Comparison of ENCODE assay signal across 23 cellular contexts in the genomic region with DNA sequence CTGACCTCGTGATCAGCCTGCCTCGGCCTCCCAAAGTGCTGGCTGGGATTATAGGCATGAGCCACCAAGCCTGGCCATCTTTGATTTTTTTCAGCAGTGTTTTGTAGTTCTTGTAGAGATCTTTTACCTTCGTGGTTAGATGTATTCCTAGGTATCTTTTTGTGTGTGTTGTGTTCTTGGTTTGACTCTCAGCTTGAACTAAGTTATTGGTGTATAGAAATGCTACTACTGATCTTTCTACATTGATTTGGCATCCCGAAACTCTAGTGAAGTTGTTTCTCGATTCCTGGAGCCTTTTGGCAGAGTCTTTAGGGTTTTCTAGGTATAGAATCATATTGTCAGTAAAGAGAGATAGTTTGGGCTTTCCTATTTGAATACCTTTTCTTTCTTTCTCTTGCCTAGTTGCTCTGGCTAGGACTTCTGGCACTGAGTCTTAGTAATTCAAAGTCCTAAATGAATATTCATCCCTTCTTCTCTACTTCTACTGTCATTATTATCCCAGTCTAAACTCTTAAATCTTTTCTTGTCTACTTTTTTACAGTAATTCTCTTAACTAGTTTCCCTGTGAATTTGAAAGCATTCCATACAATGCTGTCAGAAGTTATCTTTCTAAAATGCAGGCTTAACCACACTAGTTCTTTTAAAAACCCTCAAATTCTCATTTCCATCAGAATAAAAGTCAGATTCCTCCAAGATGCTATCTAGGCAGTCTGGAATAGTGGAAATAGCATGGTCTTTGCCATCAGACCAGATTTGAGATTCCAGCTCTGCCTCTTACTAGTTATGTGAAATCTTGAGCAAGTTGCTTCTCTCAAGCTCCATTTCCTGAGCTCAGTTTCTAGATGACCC. TPM values are rescaled to one million over a fixed set of nuclear protein-coding genes. Genes with fewer than 3 reads are reported as not detected.
A peak's percentile ranks its signal among the peaks of the same experiment; 100 is the strongest.
DNase-seq lines count a peak whose midpoint lies in the region; ATAC-seq, FAIRE-seq and TF ChIP-seq lines count a peak whose summit lies in the region.
"Had no signal": no experiment of that assay in that cellular context is flagged by ENCODE, and none has a peak within 500 bp of the region (broad histone marks: within the 10 kb centered on the region; RNA-seq: fewer than 3 reads in every experiment).

No MANE protein-coding gene starts in this region.

- no peak for FAIRE-seq in GM12878 (lab: Jason Lieb, UNC)
- FAIRE-seq: colon had no signal

- H4K20me1 ChIP-seq in PC-9 (ENCODE audit: insufficient read depth) = peaks cover 20% of the 10 kb centered on the region; the same call in 1 of the 2 replicates
- no peaks in the 10 kb centered on the region for H4K20me1 ChIP-seq in GM12878 (ENCODE audit: control insufficient read depth, insufficient read depth)

- H3K9ac ChIP-seq in GM12878 (ENCODE audit: control insufficient read depth, insufficient read depth, low read length) = no peak overlapping the region

- RAD21 ChIA-PET in GM12878 (lab: Charles Lee; ENCODE audit: unreplicated experiment) = no interaction called here

- no peak overlapping the region for H3K4me3 Mint-ChIP-seq in activated naive CD4-positive, alpha-beta T cell treated with anti-CD3 and anti-CD28 coated beads for 36 hours
- no peak overlapping the region for H3K4me3 Mint-ChIP-seq in stimulated activated naive CD8-positive, alpha-beta T cell treated with anti-CD3 and anti-CD28 coated beads, Interleukin-15, Interleukin-2, amounts not matched to agents 100 ng/mL and 50 ng/mL, for 24 hours
- H3K4me3 Mint-ChIP-seq: HFFc6 had no signal

- H3K27me3 ChIP-seq in PC-9 (ENCODE audit: insufficient read depth, low read depth) (no peaks in the 10 kb centered on the region), GM12878 (replicated peaks in 1 of 2; ENCODE audit: control insufficient read depth in 2 of 2, insufficient read depth in 2 of 2, low read length in 1 of 2) (no peaks in the 10 kb centered on the region)
- H3K27me3 ChIP-seq: ovary, right lobe of liver had no signal

- no peaks in the 10 kb centered on the region for H3K9me3 ChIP-seq in PC-9 (ENCODE audit: insufficient read depth, low read depth)
- H3K9me3 ChIP-seq in GM12878 (replicated peaks; ENCODE audit: control insufficient read depth, insufficient read depth, low read length) = 0 out of 3 replicates have a peak, but pooled peaks cover 2% of the 10 kb centered on the region
- H3K9me3 ChIP-seq: Caco-2, ovary, right lobe of liver had no signal

- H3K4me1 Mint-ChIP-seq in activated naive CD4-positive, alpha-beta T cell treated with anti-CD3 and anti-CD28 coated beads for 36 hours (ENCODE audit: low read depth) = peaks cover 47% of the 10 kb centered on the region
- peaks cover 58% of the 10 kb centered on the region for H3K4me1 Mint-ChIP-seq in stimulated activated naive CD8-positive, alpha-beta T cell treated with anti-CD3 and anti-CD28 coated beads, Interleukin-15, Interleukin-2, amounts not matched to agents 100 ng/mL and 50 ng/mL, for 24 hours (ENCODE audit: low read depth)

- H3K79me2 ChIP-seq in PC-9 (ENCODE audit: low read depth) (peaks cover 23% of the 10 kb centered on the region), GM12878 (ENCODE audit: control insufficient read depth, insufficient read depth, low read length) (no peaks in the 10 kb centered on the region; the same call in 1 of the 2 replicates)

- 40% methylated on average over 5 of the region's 5 CpGs for WGBS in GM12878 (ENCODE audit: insufficient coverage, insufficient replicate concordance, low lambda C conversion rate, missing lambda C conversion rate)

- no peak for TF ChIP-seq RAD21 in GM12878 (IDR thresholded peaks at IDR 0.05; ENCODE audit: insufficient read depth, low read depth, low read length)

- peaks cover 8% of the 10 kb centered on the region for H3F3A ChIP-seq in PC-9 (ENCODE audit: insufficient read depth, low read depth)

- TF ChIP-seq CTCF in PC-9 (conservative IDR thresholded peaks at IDR 0.05) = no peak
- TF ChIP-seq CTCF in GM12878 (IDR thresholded peaks at IDR 0.05 in 2 of 3, conservative IDR thresholded peaks at IDR 0.05 in 1 of 3; ENCODE audit: control insufficient read depth in 2 of 3, extremely low read depth in 1 of 3, insufficient read depth in 1 of 3, low read depth in 3 of 3, low read length in 3 of 3) = no peak

- BruUV-seq in PC-9 (replicated peaks; lab: Mats Ljungman, UMichigan) (no TSS peak), GM12878 (replicated peaks; lab: Mats Ljungman, UMichigan) (no TSS peak)

- no peak overlapping the region for H3K4me2 ChIP-seq in PC-9
- no peak overlapping the region; the same call in 1 of the 2 replicates for H3K4me2 ChIP-seq in GM12878 (ENCODE audit: control insufficient read depth, insufficient read depth)

- SMC1A ChIA-PET in GM12878 (lab: Charles Lee; ENCODE audit: uncharacterized antibody, unreplicated experiment) = interaction anchor here (0.9 to 2.3 kb wide), 3 partner anchors 9 to 75 kb away, joined by 5 to 9 read pairs (median 6); a partner anchor contains a TSS

- no peaks in the 10 kb centered on the region for H3K4me1 ChIP-seq in PC-9 (replicated peaks; ENCODE audit: insufficient read depth)
- H3K4me1 ChIP-seq in GM12878 (ENCODE audit: control insufficient read depth, insufficient read depth, low read length) = peaks cover 3% of the 10 kb centered on the region; the same call in 1 of the 2 replicates
- H3K4me1 ChIP-seq: Caco-2, right lobe of liver had no signal

- no peak for TF ChIP-seq POLR2A in GM12878 (IDR thresholded peaks at IDR 0.05; ENCODE audit: low read depth, low read length)

- DNase-seq in activated naive CD4-positive, alpha-beta T cell treated with anti-CD3 and anti-CD28 coated beads for 36 hours = no peak
- DNase-seq in activated naive CD4-positive, alpha-beta T cell (lab: John Stamatoyannopoulos, UW) = no peak
- no peak for DNase-seq in PC-9
- no peak for DNase-seq in GM12878 (ENCODE audit: low read depth, low spot score)
- no peak for DNase-seq in iPS-NIHi7 (ENCODE audit: extremely low spot score)
- DNase-seq: activated CD4-positive, alpha-beta T cell treated with anti-CD3 and anti-CD28 coated beads for 4 hours; Caco-2; HFFc6; islet precursor cell; NCI-H1436 treated with DMSO at 0.1 percent for 48 hours; NCI-H774; ovary; PC-3; right lobe of liver; T1000 had no signal

- H3K27ac ChIP-seq in PC-9 (0 out of 2 replicates have a peak overlapping the region, but pooled peaks have one; percentile 5), GM12878 (ENCODE audit: control insufficient read depth, insufficient read depth) (no peak overlapping the region)
- H3K27ac ChIP-seq: ovary, right lobe of liver had no signal

- peaks cover 3% of the 10 kb centered on the region for H3K9me3 Mint-ChIP-seq in activated naive CD4-positive, alpha-beta T cell treated with anti-CD3 and anti-CD28 coated beads for 36 hours
- peaks cover 7% of the 10 kb centered on the region for H3K9me3 Mint-ChIP-seq in stimulated activated naive CD8-positive, alpha-beta T cell treated with anti-CD3 and anti-CD28 coated beads, Interleukin-15, Interleukin-2, amounts not matched to agents 100 ng/mL and 50 ng/mL, for 24 hours
- H3K9me3 Mint-ChIP-seq: HFFc6 had no signal

- peaks cover 46% of the 10 kb centered on the region for H3K36me3 ChIP-seq in PC-9 (ENCODE audit: low read depth)
- H3K36me3 ChIP-seq in GM12878 (ENCODE audit: control insufficient read depth in 2 of 2, insufficient read depth in 2 of 2, low read length in 1 of 2) = peaks cover 3 to 8% of the 10 kb centered on the region in 2 experiments; a peak in 3 of 4 replicates
- H3K36me3 ChIP-seq: ovary had no signal

- intact Hi-C loops in activated naive CD4-positive, alpha-beta T cell treated with anti-CD3 and anti-CD28 coated beads for 36 hours (cut with micrococcal nuclease) = loop anchor here (1.0 kb wide), 2 partner anchors 13 to 32 kb away; no protein-coding TSS in a partner anchor
- intact Hi-C loops in PC-9 (cut with micrococcal nuclease; ENCODE audit: unreplicated experiment) = no loop called here
- intact Hi-C loops in GM12878 (cut with micrococcal nuclease; ENCODE audit: unreplicated experiment) = no loop called here

- no peak for TF ChIP-seq EP300 in GM12878 (IDR thresholded peaks at IDR 0.05; ENCODE audit: borderline replicate concordance in 1 of 2, control insufficient read depth in 1 of 2, low read depth in 2 of 2, low read length in 2 of 2)

- in situ Hi-C loops in GM12878 (cut with MboI) = no loop called here

- POLR2A ChIA-PET in PC-9 (lab: Charles Lee; ENCODE audit: unreplicated experiment) = no interaction called here
- POLR2A ChIA-PET in GM12878 (lab: Charles Lee) = no interaction called here

- H3K27me3 Mint-ChIP-seq in activated naive CD4-positive, alpha-beta T cell treated with anti-CD3 and anti-CD28 coated beads for 36 hours (ENCODE audit: low read depth) = no peaks in the 10 kb centered on the region
- H3K27me3 Mint-ChIP-seq in stimulated activated naive CD8-positive, alpha-beta T cell treated with anti-CD3 and anti-CD28 coated beads, Interleukin-15, Interleukin-2, amounts not matched to agents 100 ng/mL and 50 ng/mL, for 24 hours = no peaks in the 10 kb centered on the region

- ATAC-seq in GM12878 (no peak), HG03457 (IDR thresholded peaks at IDR 0.05; ENCODE audit: unreplicated experiment) (no peak), HG02981 (IDR thresholded peaks at IDR 0.05; ENCODE audit: unreplicated experiment) (no peak)
- ATAC-seq: PC-3, right lobe of liver had no signal

- H3K4me3 ChIP-seq in PC-9 (no peak overlapping the region), GM12878 (no peak overlapping the region)
- H3K4me3 ChIP-seq: lung, ovary, right lobe of liver had no signal

- H3K9me2 ChIP-seq in PC-9 (ENCODE audit: insufficient read depth) = no peaks in the 10 kb centered on the region

- CTCF ChIA-PET in activated naive CD4-positive, alpha-beta T cell treated with anti-CD3 and anti-CD28 coated beads for 36 hours (lab: Charles Lee) = interaction anchor here (0.6 to 1.3 kb wide), 4 partner anchors 11 to 125 kb away, joined by 3 to 7 read pairs (median 4); no protein-coding TSS in a partner anchor
- CTCF ChIA-PET in PC-9 (lab: Charles Lee) = interaction anchor here (0.7 kb wide), 1 partner anchor 1202 kb away, joined by 3 read pairs; no protein-coding TSS in a partner anchor
- CTCF ChIA-PET in GM12878 (lab: Yijun Ruan, JAX) = interaction anchor here (0.6 to 1.6 kb wide), 3 partner anchors 8 to 12 kb away, joined by 3 to 4 read pairs (median 3); no protein-coding TSS in a partner anchor

- H3K27ac Mint-ChIP-seq in activated naive CD4-positive, alpha-beta T cell treated with anti-CD3 and anti-CD28 coated beads for 36 hours = peak overlapping the region; percentile 54
- H3K27ac Mint-ChIP-seq in stimulated activated naive CD8-positive, alpha-beta T cell treated with anti-CD3 and anti-CD28 coated beads, Interleukin-15, Interleukin-2, amounts not matched to agents 100 ng/mL and 50 ng/mL, for 24 hours = peak overlapping the region; percentile 2
- H3K27ac Mint-ChIP-seq: HFFc6 had no signal

- H3K36me3 Mint-ChIP-seq in activated naive CD4-positive, alpha-beta T cell treated with anti-CD3 and anti-CD28 coated beads for 36 hours (ENCODE audit: low read depth) = peaks cover 40% of the 10 kb centered on the region
- peaks cover 71% of the 10 kb centered on the region for H3K36me3 Mint-ChIP-seq in stimulated activated naive CD8-positive, alpha-beta T cell treated with anti-CD3 and anti-CD28 coated beads, Interleukin-15, Interleukin-2, amounts not matched to agents 100 ng/mL and 50 ng/mL, for 24 hours (ENCODE audit: low read depth)

- H2AFZ ChIP-seq in PC-9 = no peak overlapping the region
- no peak overlapping the region for H2AFZ ChIP-seq in GM12878 (ENCODE audit: control insufficient read depth, low read depth, low read length)

RNA-seq across cellular contexts. Expression of a gene that starts 7.0 kb away (rescaled TPM):
- total RNA-seq in activated naive CD4-positive, alpha-beta T cell treated with anti-CD3 and anti-CD28 coated beads for 36 hours = 1 to 10 TPM; 2.4 TPM
- total RNA-seq in PC-9 (2021) (not detected in 2 replicates), GM12878 (2014; rRNA removed) (4.9 and 5.1 TPM in 2 replicates), GM12878 (2014; rRNA removed; fragmentation: Illumina TruSeq; extraction: Trizol) (5.3 and 6.2 TPM in 2 replicates), GM12878 (2021) (3.9 and 4.8 TPM in 2 replicates)
- 1.7 and 2.5 TPM in 2 replicates for total RNA-seq in GM12878 (2013; cell fraction: nucleolus; rRNA removed)
- polyA plus RNA-seq in GM12878 (2011; ENCODE audit: low read depth) = 2.3 TPM
- polyA plus RNA-seq in GM12878 (2011; rRNA removed) (12.9 and 20.6 TPM in 2 replicates), GM12878 (2014; fragmentation: Illumina TruSeq; extraction: Trizol) (8.4 and 12.7 TPM in 2 replicates), GM12878 (2014; fragmentation: Nextera tagmentation; extraction: Ambion mirVana) (1 to 10 TPM; 3.9 to 8.4 TPM), GM12878 (2014; rRNA removed) (3.3 and 4.4 TPM in 2 replicates), GM12878 (2016; fragmentation: Nextera tagmentation; extraction: Ambion mirVana) (1 to 10 TPM; 4.3 to 5.5 TPM)
- 8.3 and 9.1 TPM in 2 replicates for polyA plus RNA-seq in GM12878 (2011; cell fraction: cytosol; rRNA removed)
- polyA plus RNA-seq in GM12878 (2011; cell fraction: nucleus; rRNA removed) = 8.1 and 9.8 TPM in 2 replicates
- polyA plus RNA-seq in GM12878 (2012) = 1.4 and 2.2 TPM in 2 replicates
- 18.5 and 26.6 TPM in 2 replicates for polyA minus RNA-seq in GM12878 (2011; rRNA and poly(A)+ RNA removed)
- polyA minus RNA-seq in GM12878 (2011; cell fraction: cytosol; rRNA and poly(A)+ RNA removed) = 5.2 and 5.4 TPM in 2 replicates
- 7.4 and 9.3 TPM in 2 replicates for polyA minus RNA-seq in GM12878 (2011; cell fraction: nucleus; rRNA and poly(A)+ RNA removed)
- total RNA-seq: Caco-2, HFFc6, PC-3 had no signal
- polyA plus RNA-seq: AG04450, urinary bladder had no signal

RNA-seq across cellular contexts. Expression of a gene that starts 50.5 kb away (rescaled TPM):
- 10 to 100 TPM; 43.4 to 44.9 TPM for total RNA-seq in activated naive CD4-positive, alpha-beta T cell treated with anti-CD3 and anti-CD28 coated beads for 36 hours
- total RNA-seq in PC-9 (2021) = 80.3 and 82.2 TPM in 2 replicates
- total RNA-seq in GM12878 (2013; cell fraction: nucleolus; rRNA removed) = 31.8 and 34.8 TPM in 2 replicates
- total RNA-seq in GM12878 (2014; rRNA removed) = 15.2 and 16.9 TPM in 2 replicates
- total RNA-seq in GM12878 (2014; rRNA removed; fragmentation: Illumina TruSeq; extraction: Trizol) = 12.1 and 13.4 TPM in 2 replicates
- 18.7 and 20.0 TPM in 2 replicates for total RNA-seq in GM12878 (2021)
- polyA plus RNA-seq in GM12878 (2011; ENCODE audit: low read depth) = 11.5 TPM
- 54.6 and 60.2 TPM in 2 replicates for polyA plus RNA-seq in GM12878 (2011; rRNA removed)
- polyA plus RNA-seq in GM12878 (2011; cell fraction: cytosol; rRNA removed) = 37.5 and 44.5 TPM in 2 replicates
- 25.7 and 30.0 TPM in 2 replicates for polyA plus RNA-seq in GM12878 (2011; cell fraction: nucleus; rRNA removed)
- polyA plus RNA-seq in GM12878 (2012) = 15.2 and 21.6 TPM in 2 replicates
- 18.0 and 22.3 TPM in 2 replicates for polyA plus RNA-seq in GM12878 (2014; fragmentation: Illumina TruSeq; extraction: Trizol)
- 1 to 10 TPM; 3.0 to 4.1 TPM for polyA plus RNA-seq in GM12878 (2014; fragmentation: Nextera tagmentation; extraction: Ambion mirVana)
- polyA plus RNA-seq in GM12878 (2014; rRNA removed) = 14.5 and 17.0 TPM in 2 replicates
- 10 to 100 TPM; 32.5 to 35.1 TPM for polyA plus RNA-seq in GM12878 (2016; fragmentation: Nextera tagmentation; extraction: Ambion mirVana)
- 31.2 and 33.4 TPM in 2 replicates for polyA minus RNA-seq in GM12878 (2011; rRNA and poly(A)+ RNA removed)
- polyA minus RNA-seq in GM12878 (2011; cell fraction: cytosol; rRNA and poly(A)+ RNA removed) = 10.8 and 11.0 TPM in 2 replicates
- 17.5 and 28.3 TPM in 2 replicates for polyA minus RNA-seq in GM12878 (2011; cell fraction: nucleus; rRNA and poly(A)+ RNA removed)

RNA-seq across cellular contexts. Expression of a gene that starts 56.0 kb away (rescaled TPM):
- total RNA-seq in activated naive CD4-positive, alpha-beta T cell treated with anti-CD3 and anti-CD28 coated beads for 36 hours = 10 to 100 TPM; 37.4 to 38.8 TPM
- not detected in 2 replicates for total RNA-seq in PC-9 (2021)
- 568 and 600 TPM in 2 replicates for total RNA-seq in GM12878 (2013; cell fraction: nucleolus; rRNA removed)
- total RNA-seq in GM12878 (2014; rRNA removed) = 200 and 238 TPM in 2 replicates
- 224 and 226 TPM in 2 replicates for total RNA-seq in GM12878 (2014; rRNA removed; fragmentation: Illumina TruSeq; extraction: Trizol)
- total RNA-seq in GM12878 (2021) = 138 TPM in 2 replicates
- 73.1 TPM for polyA plus RNA-seq in GM12878 (2011; ENCODE audit: low read depth)
- 275 and 360 TPM in 2 replicates for polyA plus RNA-seq in GM12878 (2011; rRNA removed)
- polyA plus RNA-seq in GM12878 (2011; cell fraction: cytosol; rRNA removed) = 142 and 158 TPM in 2 replicates
- polyA plus RNA-seq in GM12878 (2011; cell fraction: nucleus; rRNA removed) = 78.0 and 100 TPM in 2 replicates
- polyA plus RNA-seq in GM12878 (2012) = 60.7 and 150 TPM in 2 replicates
- 283 and 347 TPM in 2 replicates for polyA plus RNA-seq in GM12878 (2014; fragmentation: Illumina TruSeq; extraction: Trizol)
- polyA plus RNA-seq in GM12878 (2014; fragmentation: Nextera tagmentation; extraction: Ambion mirVana) = 100 to 1,000 TPM; 333 to 669 TPM
- 112 and 134 TPM in 2 replicates for polyA plus RNA-seq in GM12878 (2014; rRNA removed)
- 100 to 1,000 TPM; 209 to 225 TPM for polyA plus RNA-seq in GM12878 (2016; fragmentation: Nextera tagmentation; extraction: Ambion mirVana)
- polyA minus RNA-seq in GM12878 (2011; rRNA and poly(A)+ RNA removed) = 163 and 244 TPM in 2 replicates
- 51.7 and 55.7 TPM in 2 replicates for polyA minus RNA-seq in GM12878 (2011; cell fraction: cytosol; rRNA and poly(A)+ RNA removed)
- 52.0 and 53.2 TPM in 2 replicates for polyA minus RNA-seq in GM12878 (2011; cell fraction: nucleus; rRNA and poly(A)+ RNA removed)
- total RNA-seq: Caco-2, PC-3, SK-MEL-5 had no signal

Comparison
In these comparisons a context has a peak if more than half of its experiments do, and no peak if none do; other contexts are left out.
1. RNA of a gene that starts 56.0 kb away (total RNA-seq): 138 to 600 TPM in GM12878 and 37.4 to 38.8 TPM in activated naive CD4-positive, alpha-beta T cell treated with anti-CD3 and anti-CD28 coated beads for 36 hours; not detected in PC-9; every median in the first group is over 10 times any median in the second.